21 cellular contexts compared by ENCODE assay signal in the genomic region with DNA sequence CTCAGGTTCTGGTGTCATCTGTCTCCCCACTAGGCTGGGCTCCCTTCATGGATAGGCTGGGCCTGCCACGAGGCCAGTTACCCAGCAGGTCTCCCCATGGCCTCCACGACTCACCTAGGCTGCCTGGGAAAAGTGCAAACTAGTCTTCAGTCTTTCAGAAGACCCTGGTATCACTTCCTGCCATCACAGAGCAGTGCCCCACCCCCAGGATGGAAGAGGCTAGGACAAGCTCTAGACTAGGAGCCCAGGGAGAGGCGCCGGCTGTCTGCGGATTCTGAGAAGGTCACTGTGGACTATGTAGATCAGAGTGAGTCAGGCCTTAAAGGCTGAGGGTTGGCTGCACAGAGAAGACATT.
DNase-seq lines count a peak whose midpoint lies in the region; ATAC-seq and TF ChIP-seq lines count a peak whose summit lies in the region.
"Had no signal": no experiment of that assay in that cellular context is flagged by ENCODE, and none has a peak within 500 bp of the region (broad histone marks: within the 10 kb centered on the region; RNA-seq: fewer than 3 reads in every experiment).

No MANE protein-coding gene starts in this region.

- CTCF ChIA-PET in activated CD4-positive, alpha-beta T cell treated with anti-CD3 and anti-CD28 coated beads, Interleukin-2, amount 10 ng/mL, durations not matched to agents 7 days and 5 days (lab: Charles Lee): interaction anchor here (0.9 kb wide), 1 partner anchor 32 kb away, joined by 4 read pairs; no protein-coding TSS in a partner anchor

- H3K9me3 Mint-ChIP-seq in brain: no peaks in the 10 kb centered on the region
- H3K9me3 Mint-ChIP-seq in activated CD4-positive, alpha-beta T cell treated with anti-CD3 and anti-CD28 coated beads, Interleukin-2, amount 10 ng/mL, durations not matched to agents 7 days and 5 days: no peaks in the 10 kb centered on the region
- H3K9me3 Mint-ChIP-seq: naive thymus-derived CD4-positive, alpha-beta T cell; stimulated activated naive CD8-positive, alpha-beta T cell treated with anti-CD3 and anti-CD28 coated beads, Interleukin-15, amount 100 ng/mL, for 72 hours had no signal

- POLR2A ChIA-PET in activated CD4-positive, alpha-beta T cell treated with anti-CD3 and anti-CD28 coated beads, Interleukin-2, amount 10 ng/mL, durations not matched to agents 7 days and 5 days (lab: Charles Lee): no interaction called here

- 92% methylated on average over 5 of the region's 5 CpGs for WGBS in right cardiac atrium

- H3K27ac ChIP-seq in right cardiac atrium (ENCODE audit: low read length): no peak overlapping the region
- H3K27ac ChIP-seq: C4-2B, HL-60, pancreas had no signal

- H3K9me3 ChIP-seq in right cardiac atrium (ENCODE audit: control insufficient read depth, low read length): no peaks in the 10 kb centered on the region
- H3K9me3 ChIP-seq: pancreas had no signal

- TF ChIP-seq CTCF in brain (conservative IDR thresholded peaks at IDR 0.05): no peak

- peaks cover 12% of the 10 kb centered on the region for H3K4me1 ChIP-seq in right cardiac atrium (ENCODE audit: control insufficient read depth, insufficient read depth, low read length)
- H3K4me1 ChIP-seq: pancreas had no signal

- no peak overlapping the region for H3K4me3 ChIP-seq in right cardiac atrium (ENCODE audit: low read length)
- H3K4me3 ChIP-seq: pancreas had no signal

- no peak for ATAC-seq in right cardiac atrium
- ATAC-seq: naive thymus-derived CD4-positive, alpha-beta T cell; pancreas; stimulated activated naive CD8-positive, alpha-beta T cell treated with anti-CD3 and anti-CD28 coated beads, Interleukin-15, amount 100 ng/mL, for 72 hours had no signal

- no peak overlapping the region for H3K4me3 Mint-ChIP-seq in brain
- no peak overlapping the region for H3K4me3 Mint-ChIP-seq in activated CD4-positive, alpha-beta T cell treated with anti-CD3 and anti-CD28 coated beads, Interleukin-2, amount 10 ng/mL, durations not matched to agents 7 days and 5 days
- H3K4me3 Mint-ChIP-seq: naive thymus-derived CD4-positive, alpha-beta T cell; stimulated activated naive CD8-positive, alpha-beta T cell treated with anti-CD3 and anti-CD28 coated beads, Interleukin-15, amount 100 ng/mL, for 72 hours had no signal

- intact Hi-C loops in cardiac septum (cut with DNase I): no loop called here
- intact Hi-C loops in right cardiac atrium (cut with DNase I): no loop called here

- H3K27me3 Mint-ChIP-seq in brain: no peaks in the 10 kb centered on the region
- no peaks in the 10 kb centered on the region for H3K27me3 Mint-ChIP-seq in activated CD4-positive, alpha-beta T cell treated with anti-CD3 and anti-CD28 coated beads, Interleukin-2, amount 10 ng/mL, durations not matched to agents 7 days and 5 days
- H3K27me3 Mint-ChIP-seq: stimulated activated naive CD8-positive, alpha-beta T cell treated with anti-CD3 and anti-CD28 coated beads, Interleukin-15, amount 100 ng/mL, for 72 hours had no signal

- H3K36me3 Mint-ChIP-seq in brain: peaks cover 19% of the 10 kb centered on the region
- no peaks in the 10 kb centered on the region for H3K36me3 Mint-ChIP-seq in activated CD4-positive, alpha-beta T cell treated with anti-CD3 and anti-CD28 coated beads, Interleukin-2, amount 10 ng/mL, durations not matched to agents 7 days and 5 days (ENCODE audit: low read depth)
- H3K36me3 Mint-ChIP-seq: naive thymus-derived CD4-positive, alpha-beta T cell had no signal

- H3K27ac Mint-ChIP-seq in brain: peak overlapping the region in 3 of 5 experiments; percentile 8 to 70 (median 26)
- no peak overlapping the region for H3K27ac Mint-ChIP-seq in activated CD4-positive, alpha-beta T cell treated with anti-CD3 and anti-CD28 coated beads, Interleukin-2, amount 10 ng/mL, durations not matched to agents 7 days and 5 days
- H3K27ac Mint-ChIP-seq: naive thymus-derived CD4-positive, alpha-beta T cell; stimulated activated naive CD8-positive, alpha-beta T cell treated with anti-CD3 and anti-CD28 coated beads, Interleukin-15, amount 100 ng/mL, for 72 hours had no signal

- peaks cover 80% of the 10 kb centered on the region for H3K4me1 Mint-ChIP-seq in brain
- H3K4me1 Mint-ChIP-seq in activated CD4-positive, alpha-beta T cell treated with anti-CD3 and anti-CD28 coated beads, Interleukin-2, amount 10 ng/mL, durations not matched to agents 7 days and 5 days: no peaks in the 10 kb centered on the region
- H3K4me1 Mint-ChIP-seq: naive thymus-derived CD4-positive, alpha-beta T cell; stimulated activated naive CD8-positive, alpha-beta T cell treated with anti-CD3 and anti-CD28 coated beads, Interleukin-15, amount 100 ng/mL, for 72 hours had no signal

- no peaks in the 10 kb centered on the region for H3K27me3 ChIP-seq in right cardiac atrium (ENCODE audit: control insufficient read depth, insufficient read depth)
- H3K27me3 ChIP-seq: pancreas had no signal

- peak; percentile 24 for DNase-seq in cardiac septum (ENCODE audit: low spot score)
- DNase-seq in right cardiac atrium: no peak
- peak; percentile 21 for DNase-seq in kidney tubule cell (ENCODE audit: low spot score)
- no peak for DNase-seq in NCI-H2171 treated with DMSO at 0.1 percent for 48 hours (lab: John Stamatoyannopoulos, UW)
- DNase-seq in activated CD4-positive, alpha-beta T cell treated with anti-CD3 and anti-CD28 coated beads, Interleukin-2, amount 10 ng/mL, durations not matched to agents 7 days and 5 days: no peak
- DNase-seq in activated CD8-positive, alpha-beta memory T cell treated with anti-CD3 and anti-CD28 coated beads, Interleukin-2, amount 50 U/mL, for 4 hours: no peak
- no peak for DNase-seq in SHP77 treated with DMSO at 0.1 percent for 48 hours (lab: John Stamatoyannopoulos, UW)
- DNase-seq: activated CD4-positive, alpha-beta T cell treated with anti-CD3 and anti-CD28 coated beads for 48 hours; activated effector memory CD4-positive, alpha-beta T cell treated with anti-CD3 and anti-CD28 coated beads, Interleukin-2, amount 50 U/mL, for 16 hours; amniotic stem cell; cerebellar nuclear complex; DMS153; naive thymus-derived CD4-positive, alpha-beta T cell; NCI-H1930; NCI-H446 treated with DMSO at 0.1 percent for 48 hours; pancreas; stimulated activated CD4-positive, alpha-beta T cell treated with anti-CD3 and anti-CD28 coated beads, Interleukin-2, amount 100 ng/mL, for 24 hours; stimulated activated naive CD8-positive, alpha-beta T cell treated with anti-CD3 and anti-CD28 coated beads, Interleukin-15, amount 100 ng/mL, for 72 hours had no signal

Comparison
In these comparisons a context has a peak if more than half of its experiments do, and no peak if none do; other contexts are left out.
1. DNase-seq: peak in cardiac septum (single experiment) and kidney tubule cell (single experiment); none in right cardiac atrium (0 of 3), NCI-H2171 treated with DMSO at 0.1 percent for 48 hours (single experiment), activated CD4-positive, alpha-beta T cell treated with anti-CD3 and anti-CD28 coated beads, Interleukin-2, amount 10 ng/mL, durations not matched to agents 7 days and 5 days (single experiment), activated CD8-positive, alpha-beta memory T cell treated with anti-CD3 and anti-CD28 coated beads, Interleukin-2, amount 50 U/mL, for 4 hours (single experiment) and SHP77 treated with DMSO at 0.1 percent for 48 hours (single experiment).